In the genomic region with DNA sequence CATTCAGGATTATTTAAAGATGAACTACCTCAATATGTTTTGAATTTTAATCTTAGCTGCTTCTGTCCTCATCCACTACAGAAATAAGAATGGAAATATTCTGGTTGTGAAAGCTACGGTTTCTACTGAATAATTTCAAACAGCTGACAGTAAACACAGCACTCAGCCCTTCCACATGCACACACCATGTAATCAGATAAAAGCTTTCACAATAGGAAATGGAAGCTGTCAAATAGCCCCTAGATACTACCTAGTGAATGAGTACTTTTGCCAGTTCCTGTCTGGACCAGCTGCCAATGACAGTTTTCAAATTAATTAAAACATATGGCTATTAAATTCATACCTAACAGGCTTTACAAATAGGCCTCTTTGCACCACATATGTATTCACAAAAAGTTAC, we compare ENCODE assay signal across 8 cellular contexts.
A peak's percentile ranks its signal among the peaks of the same experiment; 100 is the strongest.
DNase-seq lines count a peak whose midpoint lies in the region; ATAC-seq and TF ChIP-seq lines count a peak whose summit lies in the region.

No MANE protein-coding gene starts in this region.

- H3K27me3 ChIP-seq in thyroid gland, result no peaks in the 10 kb centered on the region

- H3K9me3 ChIP-seq in thyroid gland, result no peaks in the 10 kb centered on the region

- no peak for TF ChIP-seq POLR2A in thyroid gland (IDR thresholded peaks at IDR 0.05)

- TF ChIP-seq CTCF in thyroid gland (IDR thresholded peaks at IDR 0.05), result no peak

- H3K4me3 ChIP-seq in thyroid gland (replicated peaks in 1 of 3), result no peak overlapping the region

- intact Hi-C loops in thyroid gland (cut with DNase I), result no loop called here

- no peak overlapping the region for H3K27ac ChIP-seq in thyroid gland

- peak; percentile 72 for ATAC-seq in GM21390 (IDR thresholded peaks at IDR 0.05; ENCODE audit: unreplicated experiment)
- no peak for ATAC-seq in GM21786 (IDR thresholded peaks at IDR 0.05; ENCODE audit: unreplicated experiment)

- DNase-seq in Ammon's horn (ENCODE audit: low spot score) (peak; percentile 3), NCI-H2029 (lab: John Stamatoyannopoulos, UW) (peak; percentile 56), cerebellar cortex (ENCODE audit: low spot score) (peak; percentile 73), NCI-H774 (lab: John Stamatoyannopoulos, UW) (no peak), thyroid gland (no peak)
- no peak for DNase-seq in activated T-cell treated with anti-CD3 and anti-CD28 coated beads, Interleukin-2, amount 50 U/mL, for 48 hours

- WGBS in thyroid gland, 2 donors, result 65 to 67% methylated on average over 1 of the region's 1 CpG

- H3K36me3 ChIP-seq in thyroid gland, result no peaks in the 10 kb centered on the region

- H3K4me1 ChIP-seq in thyroid gland, result no peaks in the 10 kb centered on the region

Comparison
In these comparisons a context has a peak if more than half of its experiments do, and no peak if none do; other contexts are left out.
1. DNase-seq: peak in Ammon's horn (single experiment), NCI-H2029 (single experiment) and cerebellar cortex (single experiment); none in activated T-cell treated with anti-CD3 and anti-CD28 coated beads, Interleukin-2, amount 50 U/mL, for 48 hours (0 of 2), NCI-H774 (single experiment) and thyroid gland (0 of 2).